8 cellular contexts compared by ENCODE assay signal in genomic region chr12:14256139-14256538, GRCh38.
DNase-seq lines count a peak whose midpoint lies in the region; ATAC-seq and TF ChIP-seq lines count a peak whose summit lies in the region.

No MANE protein-coding gene starts in this region.

- DNase-seq in Peyer's patch (no peak), astrocyte of the spinal cord (ENCODE audit: low read depth, low spot score) (peak; percentile 39), NCI-H2171 treated with DMSO at 0.1 percent for 48 hours (lab: John Stamatoyannopoulos, UW) (no peak)
- DNase-seq in natural killer cell treated with Interleukin-12 subunit alpha and Interleukin-12 subunit beta and Interleukin-15 and Interleukin-18, amount 100 ng/mL, for 72 hours (ENCODE audit: low spot score) = no peak

- in situ Hi-C loops in astrocyte of the spinal cord (cut with HindIII; ENCODE audit: low sequenced_read_pairs) = no loop called here

- peaks cover 0 to 10% (median 0%) of the 10 kb centered on the region in 11 experiments; a peak in 3 of 22 replicates for H3K36me3 ChIP-seq in BLaER1 treated with 17β-estradiol and CSF1 and Interleukin-3, amounts not matched to agents 10 nM and 100 nM
- H3K36me3 ChIP-seq in Peyer's patch = no peaks in the 10 kb centered on the region

- peak overlapping the region; percentile 98 to 99 for H3K27ac Mint-ChIP-seq in natural killer cell treated with Interleukin-12 subunit alpha and Interleukin-12 subunit beta and Interleukin-15 and Interleukin-18, amount 100 ng/mL, for 72 hours

- H3K9ac ChIP-seq in BLaER1 treated with 17β-estradiol and CSF1 and Interleukin-3, amounts not matched to agents 10 nM and 100 nM = peak overlapping the region; percentile 77 to 88 (median 83)

- H4K20me1 ChIP-seq in BLaER1 treated with 17β-estradiol and CSF1 and Interleukin-3, amounts not matched to agents 10 nM and 100 nM = no peaks in the 10 kb centered on the region

- H3K9me3 ChIP-seq in BLaER1 treated with 17β-estradiol and CSF1 and Interleukin-3, amounts not matched to agents 10 nM and 100 nM (replicated peaks in 1 of 11) = peaks cover 19 to 55% (median 45%) of the 10 kb centered on the region in 11 experiments; a peak in 21 of 22 replicates
- H3K9me3 ChIP-seq in Peyer's patch = no peaks in the 10 kb centered on the region

- H3K36me3 Mint-ChIP-seq in natural killer cell treated with Interleukin-12 subunit alpha and Interleukin-12 subunit beta and Interleukin-15 and Interleukin-18, amount 100 ng/mL, for 72 hours = no peaks in the 10 kb centered on the region

- peak overlapping the region; percentile 51 to 89 (median 71) for H3K4me2 ChIP-seq in BLaER1 treated with 17β-estradiol and CSF1 and Interleukin-3, amounts not matched to agents 10 nM and 100 nM

- no peak for TF ChIP-seq POLR2A in Peyer's patch (IDR thresholded peaks at IDR 0.05)

- H3K9me3 Mint-ChIP-seq in natural killer cell treated with Interleukin-12 subunit alpha and Interleukin-12 subunit beta and Interleukin-15 and Interleukin-18, amount 100 ng/mL, for 72 hours = peaks cover 4% of the 10 kb centered on the region

- peak overlapping the region in 5 of 10 experiments; percentile 9 to 45 (median 27); a peak in 4 of 20 replicates for H3K4me3 ChIP-seq in BLaER1 treated with 17β-estradiol and CSF1 and Interleukin-3, amounts not matched to agents 10 nM and 100 nM
- H3K4me3 ChIP-seq in Peyer's patch (no peak overlapping the region), astrocyte of the spinal cord (ENCODE audit: low read depth, low read length) (no peak overlapping the region)

- H3K27ac ChIP-seq in BLaER1 treated with 17β-estradiol and CSF1 and Interleukin-3, amounts not matched to agents 10 nM and 100 nM = peak overlapping the region; percentile 94 to 99 (median 96)
- peak overlapping the region; percentile 68 to 87 (median 74) for H3K27ac ChIP-seq in Peyer's patch

- no peaks in the 10 kb centered on the region for H3K27me3 Mint-ChIP-seq in natural killer cell treated with Interleukin-12 subunit alpha and Interleukin-12 subunit beta and Interleukin-15 and Interleukin-18, amount 100 ng/mL, for 72 hours

- H3K27me3 ChIP-seq in BLaER1 treated with 17β-estradiol and CSF1 and Interleukin-3, amounts not matched to agents 10 nM and 100 nM = no peaks in the 10 kb centered on the region
- no peaks in the 10 kb centered on the region for H3K27me3 ChIP-seq in Peyer's patch

- peaks cover 56 to 96% (median 85%) of the 10 kb centered on the region in 10 experiments for H3K4me1 ChIP-seq in BLaER1 treated with 17β-estradiol and CSF1 and Interleukin-3, amounts not matched to agents 10 nM and 100 nM
- peaks cover 0 to 39% (median 9%) of the 10 kb centered on the region in 4 donors for H3K4me1 ChIP-seq in Peyer's patch

- ATAC-seq in natural killer cell treated with Interleukin-12 subunit alpha and Interleukin-12 subunit beta and Interleukin-15 and Interleukin-18, amount 100 ng/mL, for 72 hours = peak in 1 of 2 donors; percentile 62
- ATAC-seq in HG03108 (IDR thresholded peaks at IDR 0.05; ENCODE audit: unreplicated experiment) (no peak), GM18868 (IDR thresholded peaks at IDR 0.05; ENCODE audit: unreplicated experiment) (no peak), GM21737 (IDR thresholded peaks at IDR 0.05; ENCODE audit: unreplicated experiment) (no peak)

- peaks cover 46 to 51% of the 10 kb centered on the region in 2 donors for H3K4me1 Mint-ChIP-seq in natural killer cell treated with Interleukin-12 subunit alpha and Interleukin-12 subunit beta and Interleukin-15 and Interleukin-18, amount 100 ng/mL, for 72 hours (ENCODE audit: low read depth in 2 of 2)

- peak overlapping the region; percentile 83 for H3K4me3 Mint-ChIP-seq in natural killer cell treated with Interleukin-12 subunit alpha and Interleukin-12 subunit beta and Interleukin-15 and Interleukin-18, amount 100 ng/mL, for 72 hours

- TF ChIP-seq CTCF in Peyer's patch (IDR thresholded peaks at IDR 0.05) (no peak), astrocyte of the spinal cord (IDR thresholded peaks at IDR 0.05; ENCODE audit: low read depth, low read length) (no peak)
